ENCODE assay signal across 18 cellular contexts in genomic region chr3:126133606-126134005, GRCh38. TPM values are rescaled to one million over a fixed set of nuclear protein-coding genes. Genes with fewer than 3 reads are reported as not detected.
DNase-seq lines count a peak whose midpoint lies in the region; ATAC-seq and TF ChIP-seq lines count a peak whose summit lies in the region.
"Had no signal": no experiment of that assay in that cellular context is flagged by ENCODE, and none has a peak within 500 bp of the region (broad histone marks: within the 10 kb centered on the region; RNA-seq: fewer than 3 reads in every experiment).

No MANE protein-coding gene starts in this region.

- no peaks in the 10 kb centered on the region for H3K79me2 ChIP-seq in hepatocyte
- H3K79me2 ChIP-seq: parathyroid adenoma had no signal

- peak; percentile 6 for DNase-seq in Calu3
- peak in 2 of 3 donors; percentile 36 to 37 for DNase-seq in Peyer's patch
- no peak for DNase-seq in endothelial cell (ENCODE audit: low spot score)
- DNase-seq in sciatic nerve (ENCODE audit: low spot score), result peak; percentile 50
- no peak for DNase-seq in DMS 273 (lab: John Stamatoyannopoulos, UW; ENCODE audit: unreplicated experiment)
- no peak for DNase-seq in globus pallidus (ENCODE audit: low spot score)
- DNase-seq in anterior cingulate cortex (lab: John Stamatoyannopoulos, UW), result no peak
- DNase-seq in hepatocyte (ENCODE audit: low spot score), result no peak
- DNase-seq: cortex of kidney had no signal

- TF ChIP-seq POLR2A in Peyer's patch (IDR thresholded peaks at IDR 0.05), result no peak

- H3K4me1 ChIP-seq in Peyer's patch (no peaks in the 10 kb centered on the region), hepatocyte (ENCODE audit: insufficient read depth) (no peaks in the 10 kb centered on the region)

- no peak for ATAC-seq in sciatic nerve

- H3K36me3 ChIP-seq in Peyer's patch (no peaks in the 10 kb centered on the region), hepatocyte (replicated peaks; ENCODE audit: insufficient read depth, low read depth) (no peaks in the 10 kb centered on the region)
- H3K36me3 ChIP-seq: heart right ventricle, tibial nerve had no signal

- H3K36me3 Mint-ChIP-seq in Calu3 (ENCODE audit: insufficient read depth, unreplicated experiment) (peaks cover 9% of the 10 kb centered on the region), endothelial cell (ENCODE audit: low read depth, unreplicated experiment) (no peaks in the 10 kb centered on the region)
- H3K36me3 Mint-ChIP-seq: activated naive CD4-positive, alpha-beta T cell treated with anti-CD3 and anti-CD28 coated beads, Interleukin-2, amount 50 U/mL, for 72 hours; brain; CD8-positive, alpha-beta memory T cell; naive B cell had no signal

- H3K9me3 Mint-ChIP-seq in Calu3 (ENCODE audit: low read depth, unreplicated experiment) (no peaks in the 10 kb centered on the region), endothelial cell (ENCODE audit: unreplicated experiment) (no peaks in the 10 kb centered on the region)
- H3K9me3 Mint-ChIP-seq: activated CD8-positive, alpha-beta T cell treated with anti-CD3 and anti-CD28 coated beads for 36 hours; activated naive CD4-positive, alpha-beta T cell treated with anti-CD3 and anti-CD28 coated beads, Interleukin-2, amount 50 U/mL, for 72 hours; brain; CD8-positive, alpha-beta memory T cell; naive B cell had no signal

- H3K27me3 ChIP-seq in Peyer's patch (no peaks in the 10 kb centered on the region), hepatocyte (no peaks in the 10 kb centered on the region)
- H3K27me3 ChIP-seq: tibial nerve had no signal

- H3K4me3 Mint-ChIP-seq in Calu3 (ENCODE audit: low read depth, unreplicated experiment) (no peak overlapping the region), endothelial cell (ENCODE audit: unreplicated experiment) (peak overlapping the region; percentile 51)
- H3K4me3 Mint-ChIP-seq: activated CD8-positive, alpha-beta T cell treated with anti-CD3 and anti-CD28 coated beads for 36 hours; brain; CD8-positive, alpha-beta memory T cell had no signal

- no peak overlapping the region for H3K4me3 ChIP-seq in Peyer's patch
- H3K4me3 ChIP-seq in hepatocyte, result no peak overlapping the region
- H3K4me3 ChIP-seq: heart right ventricle, tibial nerve had no signal

- H3K27me3 Mint-ChIP-seq in Calu3 (ENCODE audit: unreplicated experiment), result peaks cover 9% of the 10 kb centered on the region
- H3K27me3 Mint-ChIP-seq in endothelial cell (ENCODE audit: unreplicated experiment), result peaks cover 7% of the 10 kb centered on the region

- no peak overlapping the region for H2AFZ ChIP-seq in hepatocyte

- TF ChIP-seq CTCF in Calu3 (IDR thresholded peaks at IDR 0.05; ENCODE audit: unreplicated experiment), result no peak
- TF ChIP-seq CTCF in Peyer's patch (IDR thresholded peaks at IDR 0.05), result no peak
- TF ChIP-seq CTCF in endothelial cell (IDR thresholded peaks at IDR 0.05; ENCODE audit: unreplicated experiment), result no peak
- no peak for TF ChIP-seq CTCF in hepatocyte (IDR thresholded peaks at IDR 0.05; ENCODE audit: poor library complexity)

- 77% methylated on average over 6 of the region's 6 CpGs for WGBS in hepatocyte (ENCODE audit: low lambda C conversion rate, missing lambda C conversion rate)

- intact Hi-C loops in Calu3 (cut with micrococcal nuclease; ENCODE audit: unreplicated experiment) (loop anchor here (1.0 to 5.0 kb wide), 4 partner anchors 65 to 341 kb away; no protein-coding TSS in a partner anchor), sciatic nerve (cut with DNase I) (loop anchor here (5.0 kb wide), 1 partner anchor 259 kb away; the partner anchor contains the start of gene CFAP100)

- H3K9me2 ChIP-seq in hepatocyte (replicated peaks; ENCODE audit: insufficient read depth), result no peaks in the 10 kb centered on the region

- peaks cover 15% of the 10 kb centered on the region for H3K4me1 Mint-ChIP-seq in Calu3 (ENCODE audit: low read depth, unreplicated experiment)
- H3K4me1 Mint-ChIP-seq in endothelial cell (ENCODE audit: unreplicated experiment), result no peaks in the 10 kb centered on the region
- H3K4me1 Mint-ChIP-seq: CD8-positive, alpha-beta memory T cell had no signal

- no peaks in the 10 kb centered on the region for H3K9me3 ChIP-seq in Peyer's patch
- no peaks in the 10 kb centered on the region for H3K9me3 ChIP-seq in hepatocyte (ENCODE audit: low read depth)
- H3K9me3 ChIP-seq: heart right ventricle, tibial nerve had no signal

- CTCF ChIA-PET in Calu3 (lab: Charles Lee), result interaction anchor here (0.8 to 3.0 kb wide), 8 partner anchors 14 to 340 kb away, joined by 3 to 12 read pairs (median 3); no protein-coding TSS in a partner anchor

- no peak overlapping the region for H3K27ac ChIP-seq in Peyer's patch
- no peak overlapping the region for H3K27ac ChIP-seq in hepatocyte
- H3K27ac ChIP-seq: heart right ventricle, parathyroid adenoma had no signal

- no peak overlapping the region for H3K4me2 ChIP-seq in hepatocyte

- BruUV-seq in Calu3 (replicated peaks; lab: Mats Ljungman, UMichigan), result no TSS peak

- no peaks in the 10 kb centered on the region for H4K20me1 ChIP-seq in hepatocyte (ENCODE audit: insufficient read depth, poor library complexity, severe bottlenecking)

- no peak overlapping the region for H3K27ac Mint-ChIP-seq in Calu3 (ENCODE audit: unreplicated experiment)
- H3K27ac Mint-ChIP-seq in endothelial cell (ENCODE audit: unreplicated experiment), result no peak overlapping the region
- H3K27ac Mint-ChIP-seq: activated CD8-positive, alpha-beta T cell treated with anti-CD3 and anti-CD28 coated beads for 36 hours; activated naive CD4-positive, alpha-beta T cell treated with anti-CD3 and anti-CD28 coated beads, Interleukin-2, amount 50 U/mL, for 72 hours; CD8-positive, alpha-beta memory T cell had no signal

RNA-seq across cellular contexts. Expression of gene ALDH1L1, which starts 46.8 kb away (rescaled TPM):
- total RNA-seq in Calu3 (2022) (4.4 and 11.2 TPM in 2 replicates), Peyer's patch (10 to 100 TPM in 1 of 4 donors, 1 to 10 TPM in 3; 2.0 to 14.2 (median 4.6) TPM), endothelial cell (ENCODE audit: unreplicated experiment) (not detected), sciatic nerve (4.1 TPM), hepatocyte (15.9 and 25.0 TPM in 2 replicates)
- 15.5 and 22.6 TPM in 2 replicates for polyA plus RNA-seq in hepatocyte
- total RNA-seq: activated CD8-positive, alpha-beta T cell treated with anti-CD3 and anti-CD28 coated beads for 36 hours; CD8-positive, alpha-beta memory T cell; OCI-LY7 had no signal
- polyA plus RNA-seq: CD8-positive, alpha-beta memory T cell had no signal

RNA-seq across cellular contexts. Expression of gene SLC41A3, which starts 49.7 kb away (rescaled TPM):
- total RNA-seq in Calu3 (2022) (69.6 and 101 TPM in 2 replicates), Peyer's patch (10 to 100 TPM; 45.4 to 79.9 (median 58.5) TPM), endothelial cell (ENCODE audit: unreplicated experiment) (52.3 TPM), sciatic nerve (42.8 TPM), hepatocyte (43.4 and 52.9 TPM in 2 replicates)
- 29.3 and 31.2 TPM in 2 replicates for polyA plus RNA-seq in hepatocyte

Comparison
In these comparisons a context has a peak if more than half of its experiments do, and no peak if none do; other contexts are left out.
1. DNase-seq: peak in Calu3 (single experiment), Peyer's patch (2 of 3) and sciatic nerve (single experiment); none in endothelial cell (single experiment), DMS 273 (single experiment), globus pallidus (single experiment), anterior cingulate cortex (0 of 58) and hepatocyte (single experiment).